8 cellular contexts compared by ENCODE assay signal in the genomic region with DNA sequence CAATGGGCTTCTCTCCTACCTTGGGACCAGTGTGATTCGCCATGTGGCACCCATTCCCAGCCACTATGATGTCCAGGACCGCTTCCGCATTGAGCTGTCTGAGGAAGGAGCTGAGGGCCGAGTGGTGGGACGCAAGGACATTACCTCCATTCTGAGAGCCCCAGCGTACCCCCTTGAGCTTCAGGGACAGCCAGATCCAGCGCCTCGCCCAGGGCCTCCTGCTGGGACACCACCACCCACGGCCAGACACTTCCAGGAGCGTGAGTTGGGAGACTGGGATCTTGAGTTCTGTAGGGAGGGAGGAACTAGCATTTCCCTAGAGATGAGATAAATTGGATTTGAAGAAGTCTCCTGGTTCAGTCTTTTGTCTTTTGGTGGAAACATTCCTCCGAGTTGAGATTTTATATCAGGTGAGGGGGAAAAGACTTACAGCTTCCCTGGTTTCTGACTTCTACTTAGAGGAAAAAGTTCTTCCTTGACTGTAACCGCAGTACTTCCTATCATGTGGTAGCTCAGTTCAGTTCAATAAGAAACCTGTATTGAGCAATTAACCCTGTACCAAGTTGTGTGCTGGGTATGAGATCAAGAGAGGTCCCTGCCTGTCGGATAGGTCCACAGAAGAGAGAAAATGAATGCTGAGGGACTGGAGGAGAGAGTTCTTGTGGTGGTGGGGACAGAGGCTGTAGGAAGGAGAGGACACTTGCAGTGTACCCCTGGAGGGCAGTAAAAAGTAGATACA. TPM values are rescaled to one million over a fixed set of nuclear protein-coding genes. Genes with fewer than 3 reads are reported as not detected.
DNase-seq lines count a peak whose midpoint lies in the region; ATAC-seq and TF ChIP-seq lines count a peak whose summit lies in the region.

No MANE protein-coding gene starts in this region.

- H3K4me3 Mint-ChIP-seq in stimulated activated naive CD8-positive, alpha-beta T cell treated with anti-CD3 and anti-CD28 coated beads, Interleukin-15, Interleukin-2, amounts not matched to agents 100 ng/mL and 50 ng/mL, for 24 hours: peak overlapping the region; percentile 77
- peak overlapping the region; percentile 79 for H3K4me3 Mint-ChIP-seq in activated naive CD8-positive, alpha-beta T cell treated with anti-CD3 and anti-CD28 coated beads for 36 hours

- DNase-seq in stimulated activated naive CD8-positive, alpha-beta T cell treated with anti-CD3 and anti-CD28 coated beads, Interleukin-15, Interleukin-2, amounts not matched to agents 100 U/mL and 50 U/mL, for 24 hours: no peak
- no peak for DNase-seq in activated naive CD8-positive, alpha-beta T cell treated with anti-CD3 and anti-CD28 coated beads for 36 hours
- DNase-seq in AG20443 (ENCODE audit: low spot score) (no peak), GM19240 (ENCODE audit: insufficient read length, low spot score) (no peak)

- TF ChIP-seq POLR2A in gastroesophageal sphincter (IDR thresholded peaks at IDR 0.05): no peak

- peak overlapping the region in 1 of 2 donors; percentile 17 for H3K9ac ChIP-seq in mucosa of rectum (ENCODE audit: low read depth in 1 of 2, low read length in 2 of 2)

- no peak for ATAC-seq in stimulated activated naive CD8-positive, alpha-beta T cell treated with anti-CD3 and anti-CD28 coated beads, Interleukin-15, Interleukin-2, amounts not matched to agents 100 U/mL and 50 U/mL, for 24 hours
- ATAC-seq in HG03520 (IDR thresholded peaks at IDR 0.05; ENCODE audit: unreplicated experiment) (no peak), gastroesophageal sphincter (no peak)

- H3K4me1 ChIP-seq in mucosa of rectum (ENCODE audit: control insufficient read depth in 2 of 2, insufficient read depth in 2 of 2, low read length in 2 of 2) (peaks cover 8 to 9% of the 10 kb centered on the region in 2 donors), gastroesophageal sphincter (peaks cover 0 to 19% (median 9%) of the 10 kb centered on the region in 3 donors)

- H3K27me3 ChIP-seq in mucosa of rectum (ENCODE audit: control insufficient read depth in 2 of 2, insufficient read depth in 2 of 2, low read length in 2 of 2): no peaks in the 10 kb centered on the region
- H3K27me3 ChIP-seq in gastroesophageal sphincter: no peaks in the 10 kb centered on the region

- no peaks in the 10 kb centered on the region for H3K36me3 Mint-ChIP-seq in stimulated activated naive CD8-positive, alpha-beta T cell treated with anti-CD3 and anti-CD28 coated beads, Interleukin-15, Interleukin-2, amounts not matched to agents 100 ng/mL and 50 ng/mL, for 24 hours (ENCODE audit: low read depth)
- no peaks in the 10 kb centered on the region for H3K36me3 Mint-ChIP-seq in activated naive CD8-positive, alpha-beta T cell treated with anti-CD3 and anti-CD28 coated beads for 36 hours

- 77 to 88% methylated on average over 3 to 6 of the region's 13 CpGs for WGBS in gastroesophageal sphincter (ENCODE audit: low coverage in 1 of 2), 2 donors

- peak overlapping the region; percentile 90 to 91 for H3K4me3 ChIP-seq in mucosa of rectum (ENCODE audit: low read length in 2 of 2)
- peak overlapping the region in 1 of 2 donors; percentile 91 for H3K4me3 ChIP-seq in gastroesophageal sphincter

- H3K9me3 Mint-ChIP-seq in stimulated activated naive CD8-positive, alpha-beta T cell treated with anti-CD3 and anti-CD28 coated beads, Interleukin-15, Interleukin-2, amounts not matched to agents 100 ng/mL and 50 ng/mL, for 24 hours: no peaks in the 10 kb centered on the region
- H3K9me3 Mint-ChIP-seq in activated naive CD8-positive, alpha-beta T cell treated with anti-CD3 and anti-CD28 coated beads for 36 hours: no peaks in the 10 kb centered on the region

- H3K36me3 ChIP-seq in mucosa of rectum (ENCODE audit: control insufficient read depth in 2 of 2, insufficient read depth in 2 of 2, low read length in 2 of 2) (no peaks in the 10 kb centered on the region), gastroesophageal sphincter (peaks cover 0 to 32% of the 10 kb centered on the region in 2 donors)

- H3K9me3 ChIP-seq in mucosa of rectum (ENCODE audit: control insufficient read depth in 2 of 2, low read length in 2 of 2): no peaks in the 10 kb centered on the region
- H3K9me3 ChIP-seq in gastroesophageal sphincter: no peaks in the 10 kb centered on the region

- TF ChIP-seq EP300 in gastroesophageal sphincter (IDR thresholded peaks at IDR 0.05): no peak

- no peak for TF ChIP-seq CTCF in gastroesophageal sphincter (IDR thresholded peaks at IDR 0.05)

- no peaks in the 10 kb centered on the region for H3K27me3 Mint-ChIP-seq in stimulated activated naive CD8-positive, alpha-beta T cell treated with anti-CD3 and anti-CD28 coated beads, Interleukin-15, Interleukin-2, amounts not matched to agents 100 ng/mL and 50 ng/mL, for 24 hours
- H3K27me3 Mint-ChIP-seq in activated naive CD8-positive, alpha-beta T cell treated with anti-CD3 and anti-CD28 coated beads for 36 hours: no peaks in the 10 kb centered on the region

- H3K4me1 Mint-ChIP-seq in stimulated activated naive CD8-positive, alpha-beta T cell treated with anti-CD3 and anti-CD28 coated beads, Interleukin-15, Interleukin-2, amounts not matched to agents 100 ng/mL and 50 ng/mL, for 24 hours (ENCODE audit: low read depth): peaks cover 12% of the 10 kb centered on the region
- peaks cover 10% of the 10 kb centered on the region for H3K4me1 Mint-ChIP-seq in activated naive CD8-positive, alpha-beta T cell treated with anti-CD3 and anti-CD28 coated beads for 36 hours

- no peak overlapping the region for H3K27ac ChIP-seq in mucosa of rectum (ENCODE audit: low read depth in 2 of 2, low read length in 2 of 2)
- peak overlapping the region in 2 of 4 donors; percentile 94 to 96 for H3K27ac ChIP-seq in gastroesophageal sphincter

- no peak overlapping the region for H3K27ac Mint-ChIP-seq in stimulated activated naive CD8-positive, alpha-beta T cell treated with anti-CD3 and anti-CD28 coated beads, Interleukin-15, Interleukin-2, amounts not matched to agents 100 ng/mL and 50 ng/mL, for 24 hours
- no peak overlapping the region for H3K27ac Mint-ChIP-seq in activated naive CD8-positive, alpha-beta T cell treated with anti-CD3 and anti-CD28 coated beads for 36 hours

RNA-seq across cellular contexts. Expression of gene MOSPD3, which starts 1.3 kb away (rescaled TPM):
- 10 to 100 TPM in 1 of 2 experiments, 1 to 10 TPM in 1; 9.7 to 10.0 TPM for total RNA-seq in activated naive CD8-positive, alpha-beta T cell treated with anti-CD3 and anti-CD28 coated beads for 36 hours
- total RNA-seq in gastroesophageal sphincter: 10 to 100 TPM in 3 of 4 donors, 1 to 10 TPM in 1; 6.2 to 13.4 (median 11.6) TPM

RNA-seq across cellular contexts. Expression of gene PCOLCE, which starts 11.5 kb away (rescaled TPM):
- 1 to 10 TPM; 4.0 TPM for total RNA-seq in activated naive CD8-positive, alpha-beta T cell treated with anti-CD3 and anti-CD28 coated beads for 36 hours
- total RNA-seq in gastroesophageal sphincter: 10 to 100 TPM in 3 of 4 donors, 1 to 10 TPM in 1; 6.8 to 42.5 (median 16.6) TPM

RNA-seq across cellular contexts. Expression of gene FBXO24, which starts 27.5 kb away (rescaled TPM):
- under 1 TPM; 0.54 to 0.80 TPM for total RNA-seq in activated naive CD8-positive, alpha-beta T cell treated with anti-CD3 and anti-CD28 coated beads for 36 hours
- total RNA-seq in gastroesophageal sphincter: 1 to 10 TPM in 2 of 4 donors, not detected in 2; 1.8 to 1.9 TPM

RNA-seq across cellular contexts. Expression of gene LRCH4, which starts 27.7 kb away (rescaled TPM):
- total RNA-seq in activated naive CD8-positive, alpha-beta T cell treated with anti-CD3 and anti-CD28 coated beads for 36 hours: 10 to 100 TPM; 65.6 to 68.1 TPM
- total RNA-seq in gastroesophageal sphincter: 10 to 100 TPM; 16.1 to 53.2 (median 50.0) TPM

RNA-seq across cellular contexts. Expression of gene TFR2, which starts 27.7 kb away (rescaled TPM):
- total RNA-seq in activated naive CD8-positive, alpha-beta T cell treated with anti-CD3 and anti-CD28 coated beads for 36 hours: 10 to 100 TPM; 10.9 to 11.1 TPM
- 1 to 10 TPM in 1 of 4 donors, not detected in 3; 1.6 TPM for total RNA-seq in gastroesophageal sphincter
